ENCODE assay signal across 18 cellular contexts in genomic region chr10:45505336-45505735, GRCh38.
"Had no signal": no experiment of that assay in that cellular context is flagged by ENCODE, and none has a peak within 500 bp of the region (broad histone marks: within the 10 kb centered on the region; RNA-seq: fewer than 3 reads in every experiment).

No MANE protein-coding gene starts in this region.

- DNase-seq: activated CD4-positive, alpha-beta T cell treated with anti-CD3 and anti-CD28 coated beads for 48 hours; activated naive CD4-positive, alpha-beta T cell treated with Interleukin-2 at 50 U/mL for 16 hours; activated naive CD8-positive, alpha-beta T cell treated with anti-CD3 and anti-CD28 coated beads, Interleukin-2, amount 50 U/mL, for 24 hours; dorsolateral prefrontal cortex; gastrocnemius medialis; ovary; stimulated activated CD4-positive, alpha-beta T cell treated with anti-CD3 and anti-CD28 coated beads, Interleukin-4, amount 100 ng/mL, for 1 hour; stimulated activated CD8-positive, alpha-beta memory T cell treated with anti-CD3 and anti-CD28 coated beads, Interleukin-4, amount 100 ng/mL, for 48 hours; stomach had no signal

- ATAC-seq: activated naive CD8-positive, alpha-beta T cell treated with anti-CD3 and anti-CD28 coated beads, Interleukin-2, amount 50 U/mL, for 24 hours; esophagus mucosa; gastrocnemius medialis; WTC11 had no signal

- H3K9me3 ChIP-seq: ascending aorta, gastrocnemius medialis, ovary, stomach, thoracic aorta had no signal

- H3K27ac ChIP-seq: ascending aorta, dorsolateral prefrontal cortex, gastrocnemius medialis, ovary, stomach, thoracic aorta had no signal

- H3K9me3 Mint-ChIP-seq: activated naive CD8-positive, alpha-beta T cell treated with anti-CD3 and anti-CD28 coated beads, Interleukin-2, amount 50 U/mL, for 24 hours; mesothelial cell of epicardium; neural crest cell; WTC11 had no signal

- H3K36me3 Mint-ChIP-seq: mesothelial cell of epicardium, WTC11 had no signal

- H3K4me1 ChIP-seq: ascending aorta had no signal

- FAIRE-seq: endometrium, keratinocyte, urothelium cell line had no signal

- H3K4me3 Mint-ChIP-seq: activated naive CD8-positive, alpha-beta T cell treated with anti-CD3 and anti-CD28 coated beads, Interleukin-2, amount 50 U/mL, for 24 hours; mesothelial cell of epicardium; neural crest cell; WTC11 had no signal

- H3K36me3 ChIP-seq: ascending aorta, gastrocnemius medialis, ovary, stomach, thoracic aorta had no signal

- H3K27ac Mint-ChIP-seq: activated naive CD8-positive, alpha-beta T cell treated with anti-CD3 and anti-CD28 coated beads, Interleukin-2, amount 50 U/mL, for 24 hours; mesothelial cell of epicardium; WTC11 had no signal

- H3K27me3 Mint-ChIP-seq: activated naive CD8-positive, alpha-beta T cell treated with anti-CD3 and anti-CD28 coated beads, Interleukin-2, amount 50 U/mL, for 24 hours had no signal

- H3K4me3 ChIP-seq: ascending aorta, dorsolateral prefrontal cortex, gastrocnemius medialis, ovary, stomach, thoracic aorta had no signal

- H3K4me1 Mint-ChIP-seq: mesothelial cell of epicardium, neural crest cell, WTC11 had no signal

- H3K27me3 ChIP-seq: ascending aorta, dorsolateral prefrontal cortex, gastrocnemius medialis, ovary, stomach had no signal
